In the genomic region with DNA sequence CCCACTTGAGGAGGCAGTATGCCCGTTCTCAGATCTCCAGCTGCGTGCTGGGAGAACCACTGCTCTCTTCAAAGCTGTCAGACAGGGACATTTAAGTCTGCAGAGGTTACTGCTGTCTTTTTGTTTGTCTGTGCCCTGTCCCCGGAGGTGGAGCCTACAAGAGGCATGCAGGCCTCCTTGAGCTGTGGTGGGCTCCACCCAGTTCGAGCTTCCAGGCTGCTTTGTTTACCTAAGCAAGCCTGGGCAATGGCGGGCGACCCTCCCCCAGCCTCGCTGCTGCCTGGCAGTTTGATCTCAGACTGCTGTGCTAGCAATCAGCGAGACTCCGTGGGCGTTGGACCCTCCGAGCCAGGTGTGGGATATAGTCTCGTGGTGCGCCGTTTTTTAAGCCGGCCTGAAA, we compare ENCODE assay signal across 9 cellular contexts. TPM values are rescaled to one million over a fixed set of nuclear protein-coding genes. Genes with fewer than 3 reads are reported as not detected.
DNase-seq lines count a peak whose midpoint lies in the region.
"Not testable (repeated sequence)": the region's sequence is repeated elsewhere in the genome, so short reads cannot be mapped to it uniquely, and the experiment has no call there.
"Had no signal": no experiment of that assay in that cellular context is flagged by ENCODE, and none has a peak within 500 bp of the region (broad histone marks: within the 10 kb centered on the region; RNA-seq: fewer than 3 reads in every experiment).

No MANE protein-coding gene starts in this region.

- not testable (repeated sequence) for H2BK120ac ChIP-seq in trophoblast cell (ENCODE audit: insufficient read depth, low read length, poor library complexity)

- H3K36me3 ChIP-seq in trophoblast cell (ENCODE audit: control insufficient read depth in 1 of 2, insufficient read depth in 2 of 2, low read length in 2 of 2) = not testable (repeated sequence)

- DNase-seq in COLO668 (lab: John Stamatoyannopoulos, UW; ENCODE audit: unreplicated experiment) (peak; percentile 15), ELF-1 (ENCODE audit: low read depth, low spot score) (peak; percentile 56), NCI-H1105 treated with DMSO at 0.1 percent for 48 hours (lab: John Stamatoyannopoulos, UW) (peak; percentile 39), NCI-H187 (lab: John Stamatoyannopoulos, UW) (peak; percentile 21 to 64), NCI-H2171 treated with DMSO at 0.1 percent for 48 hours (lab: John Stamatoyannopoulos, UW) (peak; percentile 15), NCI-H510A treated with DMSO at 0.1 percent for 48 hours (lab: John Stamatoyannopoulos, UW) (peak; percentile 5), SHP77 (lab: John Stamatoyannopoulos, UW) (peak; percentile 11 to 14)
- DNase-seq in trophoblast cell = not testable (repeated sequence)

- H3K9ac ChIP-seq in trophoblast cell (ENCODE audit: low read length) = not testable (repeated sequence)

- peak overlapping the region; percentile 10 for H4K8ac ChIP-seq in trophoblast cell (ENCODE audit: low read depth, low read length)

- H3K4ac ChIP-seq in trophoblast cell (ENCODE audit: low read depth, low read length) = not testable (repeated sequence)

- not testable (repeated sequence) for H3K4me1 ChIP-seq in trophoblast cell (ENCODE audit: control insufficient read depth in 1 of 2, insufficient read depth in 2 of 2, low read length in 2 of 2)

- not testable (repeated sequence) for H3K14ac ChIP-seq in trophoblast cell (ENCODE audit: low read length)

- H3K79me1 ChIP-seq in trophoblast cell (ENCODE audit: low read length) = not testable (repeated sequence)

- not testable (repeated sequence) for H3K79me2 ChIP-seq in trophoblast cell (ENCODE audit: control insufficient read depth, insufficient read depth, low read length, poor library complexity)

- WGBS in trophoblast cell (ENCODE audit: extremely low coverage, insufficient coverage, insufficient read length) = no CpG with 5 or more reads among the region's 15 CpGs

- H3K27me3 ChIP-seq in trophoblast cell (ENCODE audit: insufficient read depth, low read length) = not testable (repeated sequence)

- H3K4me3 ChIP-seq in trophoblast cell (ENCODE audit: low read depth, low read length) = not testable (repeated sequence)

- H2AK5ac ChIP-seq in trophoblast cell (ENCODE audit: low read length) = not testable (repeated sequence)

- not testable (repeated sequence) for H2BK12ac ChIP-seq in trophoblast cell (ENCODE audit: low read length)

- not testable (repeated sequence) for H3K18ac ChIP-seq in trophoblast cell (ENCODE audit: low read length)

- H3K9me3 ChIP-seq in trophoblast cell (ENCODE audit: insufficient read depth, low read depth, low read length) = not testable (repeated sequence)

- H4K91ac ChIP-seq in trophoblast cell (ENCODE audit: low read depth, low read length) = not testable (repeated sequence)

- not testable (repeated sequence) for H4K12ac ChIP-seq in trophoblast cell (ENCODE audit: low read depth, low read length)

- not testable (repeated sequence) for H2BK5ac ChIP-seq in trophoblast cell (ENCODE audit: low read depth, low read length, poor library complexity)

- not testable (repeated sequence) for H3K23ac ChIP-seq in trophoblast cell (ENCODE audit: low read length)

- not testable (repeated sequence) for H3K27ac ChIP-seq in trophoblast cell (ENCODE audit: low read depth, low read length)

- H3K4me2 ChIP-seq in trophoblast cell (ENCODE audit: low read length) = not testable (repeated sequence)

- not testable (repeated sequence) for H2AFZ ChIP-seq in trophoblast cell (ENCODE audit: insufficient read depth, low read length, poor library complexity)

RNA-seq across cellular contexts. Expression of a gene that starts 44.6 kb away (rescaled TPM):
- polyA plus RNA-seq in trophoblast cell (2013) = 1.3 and 1.7 TPM in 2 replicates
- polyA plus RNA-seq: GM23248 had no signal
